Comparison of ENCODE assay signal across 24 cellular contexts in the genomic region with DNA sequence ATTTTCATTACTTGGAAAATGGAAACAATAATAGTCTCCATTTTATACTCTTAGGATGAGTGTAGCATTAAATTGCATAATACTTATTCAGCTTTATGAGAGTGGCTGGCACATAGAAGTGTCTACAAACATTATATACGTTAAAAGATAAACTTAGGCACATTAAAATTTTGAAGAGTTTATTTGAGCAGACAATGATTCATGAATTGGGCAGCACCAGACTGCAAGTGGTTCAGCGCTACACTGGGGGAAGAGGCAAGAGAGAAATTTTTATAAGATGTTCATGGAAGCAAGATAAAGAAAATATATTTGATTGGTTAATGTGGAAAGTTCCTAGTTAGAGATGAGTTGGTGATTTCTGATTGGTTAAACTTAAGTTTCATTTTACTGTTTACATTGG.
"Had no signal": no experiment of that assay in that cellular context is flagged by ENCODE, and none has a peak within 500 bp of the region (broad histone marks: within the 10 kb centered on the region; RNA-seq: fewer than 3 reads in every experiment).

No MANE protein-coding gene starts in this region.

- H3K9me3 ChIP-seq: colonic mucosa, esophagus muscularis mucosa, esophagus squamous epithelium, gastrocnemius medialis, gastroesophageal sphincter had no signal

- H3K4me2 ChIP-seq: hepatocyte had no signal

- H3K79me2 ChIP-seq: hepatocyte had no signal

- DNase-seq: colonic mucosa; cortex of kidney; dermis blood vessel endothelial cell; dorsolateral prefrontal cortex; effector CD4-positive, alpha-beta T cell; effector CD8-positive, alpha-beta T cell; effector memory CD4-positive, alpha-beta T cell; effector memory CD8-positive, alpha-beta T cell; endodermal cell; erythroblast; esophagus squamous epithelium; foreskin fibroblast; foreskin keratinocyte; foreskin melanocyte; gastrocnemius medialis; glutamatergic neuron; head of caudate nucleus; heart left ventricle; heart right ventricle had no signal

- H3K4me1 ChIP-seq: colonic mucosa, esophagus muscularis mucosa, esophagus squamous epithelium, foreskin keratinocyte, gastrocnemius medialis, gastroesophageal sphincter, heart left ventricle, heart right ventricle had no signal

- H3K36me3 ChIP-seq: colonic mucosa, esophagus muscularis mucosa, esophagus squamous epithelium, gastrocnemius medialis, gastroesophageal sphincter, heart left ventricle, heart right ventricle had no signal

- H3K4me3 ChIP-seq: colonic mucosa, coronary artery, dorsolateral prefrontal cortex, esophagus muscularis mucosa, esophagus squamous epithelium, gastrocnemius medialis, gastroesophageal sphincter, heart left ventricle, heart right ventricle, hepatocyte had no signal

- H2AFZ ChIP-seq: hepatocyte had no signal

- H3K27ac ChIP-seq: colonic mucosa, coronary artery, dorsolateral prefrontal cortex, epithelial cell of prostate, esophagus muscularis mucosa, esophagus squamous epithelium, foreskin keratinocyte, gastrocnemius medialis, gastroesophageal sphincter, heart left ventricle, heart right ventricle, hepatocyte had no signal

- H3K27me3 ChIP-seq: colonic mucosa, dorsolateral prefrontal cortex, esophagus muscularis mucosa, esophagus squamous epithelium, foreskin keratinocyte, gastrocnemius medialis, gastroesophageal sphincter, heart right ventricle, hepatocyte had no signal
